ENCODE assay signal across 8 cellular contexts in the genomic region with DNA sequence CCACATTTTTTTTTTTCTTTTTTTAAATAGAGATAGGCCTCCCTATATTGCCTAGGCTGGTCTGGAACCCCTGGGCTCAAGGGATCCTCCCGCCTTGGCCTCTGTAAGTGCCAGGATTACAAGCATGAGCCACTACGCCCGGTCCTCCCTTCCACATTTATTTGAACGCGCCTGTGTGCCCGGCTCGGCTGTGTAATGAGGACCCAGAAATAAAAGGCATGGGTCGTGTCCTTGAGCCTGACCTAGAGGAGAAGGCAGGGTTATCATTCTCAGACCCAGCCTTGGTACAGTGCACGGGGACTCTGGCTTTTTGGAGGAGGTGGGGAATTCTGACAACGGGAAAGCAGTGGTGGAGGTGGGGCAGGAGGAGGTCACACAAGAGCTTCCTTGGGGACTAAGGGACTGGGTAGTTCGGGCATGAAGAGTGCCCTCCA. TPM values are rescaled to one million over a fixed set of nuclear protein-coding genes. Genes with fewer than 3 reads are reported as not detected.
DNase-seq lines count a peak whose midpoint lies in the region; ATAC-seq and TF ChIP-seq lines count a peak whose summit lies in the region.

No MANE protein-coding gene starts in this region.

- no peak for DNase-seq in CD4-positive, alpha-beta T cell
- DNase-seq in HT-29 (ENCODE audit: low spot score) (peak; percentile 36), iPS-NIHi11 (ENCODE audit: low spot score) (peak; percentile 25), testis (no peak), ascending aorta (ENCODE audit: low spot score in 2 of 2) (no peak), NCI-H2029 treated with DMSO at 0.1 percent for 48 hours (lab: John Stamatoyannopoulos, UW) (no peak)
- peak; percentile 16 for DNase-seq in activated CD4-positive, alpha-beta memory T cell treated with anti-CD3 and anti-CD28 coated beads for 36 hours

- peak overlapping the region; percentile 93 for H3K4me3 Mint-ChIP-seq in CD4-positive, alpha-beta T cell
- H3K4me3 Mint-ChIP-seq in activated CD4-positive, alpha-beta memory T cell treated with anti-CD3 and anti-CD28 coated beads for 36 hours = peak overlapping the region; percentile 94

- no peak for TF ChIP-seq CTCF in CD4-positive, alpha-beta T cell (IDR thresholded peaks at IDR 0.05)
- TF ChIP-seq CTCF in testis (IDR thresholded peaks at IDR 0.05) (no peak), ascending aorta (IDR thresholded peaks at IDR 0.05) (no peak)

- no peak for ATAC-seq in CD4-positive, alpha-beta T cell (ENCODE audit: poor library complexity)
- no peak for ATAC-seq in GM19455 (IDR thresholded peaks at IDR 0.05; ENCODE audit: unreplicated experiment)

- H3K4me3 ChIP-seq in testis (peak overlapping the region; percentile 64 to 72), ascending aorta (peak overlapping the region in 1 of 2 donors; percentile 84)

- POLR2A ChIA-PET in CD4-positive, alpha-beta T cell (lab: Charles Lee) = interaction anchor here (0.6 to 3.2 kb wide), 2 partner anchors 37 to 1003 kb away, joined by 3 to 7 read pairs; no protein-coding TSS in a partner anchor
- POLR2A ChIA-PET in activated CD4-positive, alpha-beta memory T cell treated with anti-CD3 and anti-CD28 coated beads for 36 hours (lab: Charles Lee) = no interaction called here

- H3K27me3 ChIP-seq in CD4-positive, alpha-beta T cell (ENCODE audit: control insufficient read depth, insufficient read depth, low read length) = no peaks in the 10 kb centered on the region
- no peaks in the 10 kb centered on the region for H3K27me3 ChIP-seq in testis
- no peaks in the 10 kb centered on the region for H3K27me3 ChIP-seq in ascending aorta

- intact Hi-C loops in CD4-positive, alpha-beta T cell (cut with DNase I, micrococcal nuclease) = loop anchor here (1.0 to 2.0 kb wide), 2 partner anchors 24 to 323 kb away; partner anchors contain the start of gene SMYD2 (in 1 of the 2)
- intact Hi-C loops in activated CD4-positive, alpha-beta memory T cell treated with anti-CD3 and anti-CD28 coated beads for 36 hours (cut with micrococcal nuclease) = loop anchor here (1.0 to 5.0 kb wide), 5 partner anchors 37 to 322 kb away; partner anchors contain the start of gene SMYD2
- intact Hi-C loops in testis (cut with DNase I; ENCODE audit: low total_unique reads) = no loop called here
- intact Hi-C loops in ascending aorta (cut with DNase I) = loop anchor here (2.0 kb wide), 1 partner anchor 53 kb away; the partner anchor contains the start of gene PTPN14

- no peaks in the 10 kb centered on the region for H3K9me3 Mint-ChIP-seq in CD4-positive, alpha-beta T cell
- peaks cover 2% of the 10 kb centered on the region for H3K9me3 Mint-ChIP-seq in activated CD4-positive, alpha-beta memory T cell treated with anti-CD3 and anti-CD28 coated beads for 36 hours

- H3K27ac Mint-ChIP-seq in CD4-positive, alpha-beta T cell = peak overlapping the region; percentile 28
- H3K27ac Mint-ChIP-seq in activated CD4-positive, alpha-beta memory T cell treated with anti-CD3 and anti-CD28 coated beads for 36 hours = peak overlapping the region; percentile 76

- H3K27ac ChIP-seq in CD4-positive, alpha-beta T cell (ENCODE audit: low read depth, low read length) = no peak overlapping the region
- H3K27ac ChIP-seq in testis (no peak overlapping the region), ascending aorta (no peak overlapping the region)

- no peaks in the 10 kb centered on the region for H3K36me3 Mint-ChIP-seq in CD4-positive, alpha-beta T cell (ENCODE audit: low read depth)
- H3K36me3 Mint-ChIP-seq in activated CD4-positive, alpha-beta memory T cell treated with anti-CD3 and anti-CD28 coated beads for 36 hours = peaks cover 2% of the 10 kb centered on the region

- TF ChIP-seq POLR2A in testis (IDR thresholded peaks at IDR 0.05) = no peak

- H3K4me1 Mint-ChIP-seq in CD4-positive, alpha-beta T cell (ENCODE audit: low read depth) = peaks cover 23% of the 10 kb centered on the region
- H3K4me1 Mint-ChIP-seq in activated CD4-positive, alpha-beta memory T cell treated with anti-CD3 and anti-CD28 coated beads for 36 hours (ENCODE audit: low read depth) = peaks cover 14% of the 10 kb centered on the region

- H3K4me1 ChIP-seq in testis (peaks cover 6% of the 10 kb centered on the region), ascending aorta (no peaks in the 10 kb centered on the region)

- no peaks in the 10 kb centered on the region for H3K9me3 ChIP-seq in CD4-positive, alpha-beta T cell (ENCODE audit: control insufficient read depth, low read length)
- no peaks in the 10 kb centered on the region for H3K9me3 ChIP-seq in testis
- no peaks in the 10 kb centered on the region for H3K9me3 ChIP-seq in ascending aorta

- 1 to 3% methylated on average over 11 of the region's 11 CpGs for WGBS in testis, 2 donors

- H3K27me3 Mint-ChIP-seq in CD4-positive, alpha-beta T cell = no peaks in the 10 kb centered on the region
- H3K27me3 Mint-ChIP-seq in activated CD4-positive, alpha-beta memory T cell treated with anti-CD3 and anti-CD28 coated beads for 36 hours = no peaks in the 10 kb centered on the region

- H3K36me3 ChIP-seq in testis (ENCODE audit: low read depth, missing control alignments) = no peaks in the 10 kb centered on the region
- H3K36me3 ChIP-seq in ascending aorta = no peaks in the 10 kb centered on the region

- CTCF ChIA-PET in CD4-positive, alpha-beta T cell (lab: Charles Lee) = no interaction called here
- CTCF ChIA-PET in activated CD4-positive, alpha-beta memory T cell treated with anti-CD3 and anti-CD28 coated beads for 36 hours (lab: Charles Lee) = interaction anchor here (1.0 to 1.9 kb wide), 2 partner anchors 34 to 272 kb away, joined by 3 to 9 read pairs; no protein-coding TSS in a partner anchor

RNA-seq across cellular contexts. Expression of gene CENPF, which starts 0.8 kb away (rescaled TPM):
- 1 to 10 TPM; 3.4 to 3.8 TPM for total RNA-seq in CD4-positive, alpha-beta T cell
- total RNA-seq in HT-29 (2014; rRNA removed; shearing (Covaris generic)) = 25.6 and 33.1 TPM in 2 replicates
- total RNA-seq in activated CD4-positive, alpha-beta memory T cell treated with anti-CD3 and anti-CD28 coated beads for 36 hours = 10 to 100 TPM; 92.4 to 97.3 TPM
- total RNA-seq in testis = 10 to 100 TPM; 28.1 to 30.7 TPM
- polyA plus RNA-seq in testis (ENCODE audit: insufficient read depth, low read depth, low replicate concordance) = 7.7 TPM
- total RNA-seq in ascending aorta = 0.53 TPM

RNA-seq across cellular contexts. Expression of gene PTPN14, which starts 52.4 kb away (rescaled TPM):
- under 1 TPM; 0.03 TPM for total RNA-seq in CD4-positive, alpha-beta T cell
- total RNA-seq in HT-29 (2014; rRNA removed; shearing (Covaris generic)) = 5.9 and 11.0 TPM in 2 replicates
- 1 to 10 TPM; 1.0 to 1.1 TPM for total RNA-seq in activated CD4-positive, alpha-beta memory T cell treated with anti-CD3 and anti-CD28 coated beads for 36 hours
- total RNA-seq in testis (10 to 100 TPM; 42.2 to 59.2 TPM), ascending aorta (27.2 TPM)
- 14.8 TPM for polyA plus RNA-seq in testis (ENCODE audit: insufficient read depth, low read depth, low replicate concordance)

Comparison
In these comparisons a context has a peak if more than half of its experiments do, and no peak if none do; other contexts are left out.
1. DNase-seq: peak in HT-29 (single experiment), activated CD4-positive, alpha-beta memory T cell treated with anti-CD3 and anti-CD28 coated beads for 36 hours (single experiment) and iPS-NIHi11 (single experiment); none in CD4-positive, alpha-beta T cell (0 of 10), testis (single experiment), ascending aorta (0 of 2) and NCI-H2029 treated with DMSO at 0.1 percent for 48 hours (single experiment).